ENCODE assay signal across 20 cellular contexts in genomic region chr3:17928502-17929145, GRCh38.
"Had no signal": no experiment of that assay in that cellular context is flagged by ENCODE, and none has a peak within 500 bp of the region (broad histone marks: within the 10 kb centered on the region; RNA-seq: fewer than 3 reads in every experiment).

No MANE protein-coding gene starts in this region.

- H3K27ac ChIP-seq: left lung, lower lobe of right lung, ovary, right atrium auricular region, right lobe of liver, tibial nerve, uterus had no signal

- H3K9me3 ChIP-seq: left lung, lower lobe of right lung, ovary, right atrium auricular region, right lobe of liver, uterus had no signal

- DNase-seq: hippocampal formation; kidney glomerular epithelial cell; left cardiac atrium; left lung; lower lobe of right lung; mammary epithelial cell; mesenchymal stem cell; naive B cell; natural killer cell; ovary; right lobe of liver; stimulated activated CD4-positive, alpha-beta T cell treated with anti-CD3 and anti-CD28 coated beads, Interleukin-4, amount 100 ng/mL, for 4 hours; stimulated activated CD8-positive, alpha-beta memory T cell treated with anti-CD3 and anti-CD28 coated beads, Interleukin-4, amount 100 ng/mL, for 48 hours; stimulated activated naive CD4-positive, alpha-beta T cell treated with Interleukin-2 at 50 U/mL for 16 hours; stimulated activated naive CD8-positive, alpha-beta T cell treated with anti-CD3 and anti-CD28 coated beads, Interleukin-15, amount 100 ng/mL, for 72 hours; substantia nigra; uterus had no signal

- ATAC-seq: left cardiac atrium; left lung; lower lobe of right lung; natural killer cell; right lobe of liver; stimulated activated memory B cell treated with anti-CD40 and anti-IgM and Interleukin-4, amounts not matched to agents 10 μg/mL and 1 μg/mL and 100 μg/mL, for 72 hours; stimulated activated naive CD8-positive, alpha-beta T cell treated with anti-CD3 and anti-CD28 coated beads, Interleukin-15, amount 100 ng/mL, for 72 hours had no signal

- H3K27me3 ChIP-seq: left lung, ovary, right atrium auricular region, right lobe of liver, tibial nerve, uterus had no signal

- H3K4me3 ChIP-seq: left lung, lower lobe of right lung, ovary, right atrium auricular region, right lobe of liver, tibial nerve, uterus had no signal

- H3K4me1 ChIP-seq: left lung, lower lobe of right lung, right atrium auricular region, right lobe of liver, tibial nerve, uterus had no signal

- H3K36me3 ChIP-seq: left lung, lower lobe of right lung, ovary, right atrium auricular region, right lobe of liver, tibial nerve, uterus had no signal
